8 cellular contexts compared by ENCODE assay signal in genomic region chr13:39607876-39608275, GRCh38. TPM values are rescaled to one million over a fixed set of nuclear protein-coding genes. Genes with fewer than 3 reads are reported as not detected.
"Had no signal": no experiment of that assay in that cellular context is flagged by ENCODE, and none has a peak within 500 bp of the region (broad histone marks: within the 10 kb centered on the region; RNA-seq: fewer than 3 reads in every experiment).

No MANE protein-coding gene starts in this region.

- H3K9me3 Mint-ChIP-seq: IgD-negative memory B cell had no signal

- H3K27ac ChIP-seq: HL-60 had no signal

- H3K4me3 ChIP-seq: K562 had no signal

- DNase-seq: IMR-90, KBM-7, KG1 had no signal

- ATAC-seq: HepG2, K562 had no signal

- H3K36me3 Mint-ChIP-seq: IgD-negative memory B cell had no signal

- H3K4me3 Mint-ChIP-seq: IgD-negative memory B cell had no signal

RNA-seq across cellular contexts. Expression of gene LHFPL6, which starts 4.9 kb away (rescaled TPM):
- total RNA-seq: HepG2, HT-29 had no signal
- polyA plus RNA-seq: HepG2, IgD-negative memory B cell, K562 had no signal
